In the genomic region with DNA sequence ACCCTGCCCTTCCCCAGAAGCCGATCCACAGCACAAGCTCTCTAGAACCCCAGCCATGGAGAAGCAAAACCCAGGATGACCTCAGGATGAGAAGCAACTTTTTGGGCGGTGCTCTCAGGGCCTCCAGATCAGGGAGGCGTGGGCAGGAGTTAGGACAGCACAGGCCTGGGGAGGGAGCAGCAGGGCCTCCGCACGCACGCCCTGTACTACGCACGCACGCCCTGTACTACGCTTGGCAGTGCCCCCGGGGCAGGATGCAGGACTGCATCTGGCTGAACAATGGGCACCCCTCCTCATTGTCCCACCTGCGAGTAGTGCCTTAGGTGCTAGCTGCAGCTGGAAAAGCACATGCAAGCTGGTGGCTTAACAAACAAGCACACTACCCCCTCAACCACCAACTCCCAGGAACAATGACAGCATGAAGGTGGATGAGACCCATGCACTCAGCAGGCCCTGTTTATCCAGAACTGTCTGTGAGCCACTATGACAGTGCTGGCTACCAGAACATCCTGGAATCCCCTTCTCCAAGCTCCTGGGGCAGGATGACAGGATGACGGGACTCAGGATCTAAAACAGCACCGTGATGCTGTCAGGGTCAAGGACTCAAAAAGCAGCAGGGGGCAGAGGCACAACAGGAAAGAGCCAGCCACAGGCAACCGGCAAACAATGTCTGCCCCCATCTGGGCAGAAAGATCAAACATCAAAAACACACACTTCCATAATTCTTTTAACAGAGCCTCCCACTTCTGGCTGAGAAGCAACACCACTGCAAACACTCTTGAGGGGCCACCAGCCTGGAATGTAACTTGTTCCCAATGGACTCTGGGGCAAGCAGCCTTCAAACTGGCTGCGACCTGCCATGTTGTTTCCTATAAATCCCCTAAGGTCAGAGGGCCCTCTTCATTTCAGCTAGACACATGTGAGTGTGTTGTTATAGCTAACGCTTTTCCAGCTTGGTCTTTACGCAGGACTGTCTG, we compare ENCODE assay signal across 9 cellular contexts. TPM values are rescaled to one million over a fixed set of nuclear protein-coding genes. Genes with fewer than 3 reads are reported as not detected.
DNase-seq lines count a peak whose midpoint lies in the region; ATAC-seq, FAIRE-seq and TF ChIP-seq lines count a peak whose summit lies in the region.
"Had no signal": no experiment of that assay in that cellular context is flagged by ENCODE, and none has a peak within 500 bp of the region (broad histone marks: within the 10 kb centered on the region; RNA-seq: fewer than 3 reads in every experiment).

No MANE protein-coding gene starts in this region.

- no peaks in the 10 kb centered on the region for H4K20me1 ChIP-seq in astrocyte (ENCODE audit: insufficient read depth, low read length)

- H3K4me1 Mint-ChIP-seq in Caco-2 (ENCODE audit: low read depth, unreplicated experiment) (peaks cover 38% of the 10 kb centered on the region), astrocyte (ENCODE audit: low read depth, unreplicated experiment) (peaks cover 19% of the 10 kb centered on the region), mesothelial cell of epicardium (peaks cover 24% of the 10 kb centered on the region)

- H3K4me2 ChIP-seq in astrocyte (ENCODE audit: low read length) = peak overlapping the region; percentile 7

- H3K4me1 ChIP-seq in Caco-2 = peaks cover 21% of the 10 kb centered on the region
- H3K4me1 ChIP-seq in astrocyte (ENCODE audit: insufficient read depth, low read length) = no peaks in the 10 kb centered on the region
- no peaks in the 10 kb centered on the region for H3K4me1 ChIP-seq in mucosa of descending colon (ENCODE audit: low read depth)

- DNase-seq in Caco-2 = peak in 1 of 2 experiments; percentile 61
- DNase-seq in KBM-7 = peak; percentile 84
- no peak for DNase-seq in astrocyte (ENCODE audit: low read depth)
- DNase-seq in mesothelial cell of epicardium (ENCODE audit: low spot score in 2 of 2, unreplicated experiment in 2 of 2) = no peak
- DNase-seq in HK-2 (ENCODE audit: unreplicated experiment) = no peak
- no peak for DNase-seq in mucosa of descending colon
- DNase-seq: effector CD8-positive, alpha-beta T cell had no signal

- intact Hi-C loops in Caco-2 (cut with micrococcal nuclease; ENCODE audit: unreplicated experiment) = loop anchor here (1.0 to 5.0 kb wide), 4 partner anchors 11 to 110 kb away; no protein-coding TSS in a partner anchor
- intact Hi-C loops in mucosa of descending colon (cut with DNase I, micrococcal nuclease) = no loop called here

- no peak for ATAC-seq in HG02870 (IDR thresholded peaks at IDR 0.05; ENCODE audit: unreplicated experiment)
- ATAC-seq in mucosa of descending colon = no peak
- ATAC-seq in HG03460 (IDR thresholded peaks at IDR 0.05; ENCODE audit: unreplicated experiment) = no peak

- no peak overlapping the region for H3K9ac ChIP-seq in astrocyte (ENCODE audit: low read length)

- no peak overlapping the region for H3K4me3 Mint-ChIP-seq in Caco-2 (ENCODE audit: unreplicated experiment)
- H3K4me3 Mint-ChIP-seq in astrocyte (ENCODE audit: unreplicated experiment) = no peak overlapping the region
- no peak overlapping the region for H3K4me3 Mint-ChIP-seq in mesothelial cell of epicardium

- H3K36me3 ChIP-seq in Caco-2 (ENCODE audit: control insufficient read depth, insufficient read depth, low read length) (no peaks in the 10 kb centered on the region), astrocyte (ENCODE audit: insufficient read depth, low read length) (no peaks in the 10 kb centered on the region), mucosa of descending colon (ENCODE audit: low read depth) (no peaks in the 10 kb centered on the region)

- H3K9me3 ChIP-seq in Caco-2 (no peaks in the 10 kb centered on the region), astrocyte (ENCODE audit: insufficient read depth, low read depth, low read length) (no peaks in the 10 kb centered on the region), mucosa of descending colon (no peaks in the 10 kb centered on the region)

- BruUV-seq in Caco-2 (replicated peaks; lab: Mats Ljungman, UMichigan) = no TSS peak

- no peak for FAIRE-seq in astrocyte (lab: Jason Lieb, UNC)

- TF ChIP-seq CTCF in Caco-2 (IDR thresholded peaks at IDR 0.05; ENCODE audit: insufficient read depth in 1 of 2, low read depth in 1 of 2, low read length in 1 of 2, severe bottlenecking in 1 of 2, unreplicated experiment in 1 of 2) = peak; percentile 60 to 69
- TF ChIP-seq CTCF in astrocyte (IDR thresholded peaks at IDR 0.05; ENCODE audit: insufficient read depth, low read depth, low read length) = no peak
- no peak for TF ChIP-seq CTCF in mesothelial cell of epicardium (IDR thresholded peaks at IDR 0.05; ENCODE audit: unreplicated experiment)
- no peak for TF ChIP-seq CTCF in mucosa of descending colon (IDR thresholded peaks at IDR 0.05)

- H2AFZ ChIP-seq in astrocyte (ENCODE audit: low read depth, low read length) = no peak overlapping the region

- in situ Hi-C loops in KBM-7 (cut with MboI; ENCODE audit: low pct_unique_long_range_greater_than_20kb, low sequenced_read_pairs) = no loop called here

- CTCF ChIA-PET in Caco-2 (lab: Charles Lee) = interaction anchor here (0.5 to 3.1 kb wide), 6 partner anchors 24 to 111 kb away, joined by 3 to 20 read pairs (median 8); no protein-coding TSS in a partner anchor

- H3K27me3 Mint-ChIP-seq in Caco-2 (ENCODE audit: insufficient read depth, unreplicated experiment) (no peaks in the 10 kb centered on the region), astrocyte (ENCODE audit: low read depth, unreplicated experiment) (no peaks in the 10 kb centered on the region), mesothelial cell of epicardium (ENCODE audit: low read depth) (no peaks in the 10 kb centered on the region)

- no peak overlapping the region for H3K27ac Mint-ChIP-seq in Caco-2 (ENCODE audit: unreplicated experiment)
- H3K27ac Mint-ChIP-seq in astrocyte (ENCODE audit: unreplicated experiment) = no peak overlapping the region
- H3K27ac Mint-ChIP-seq in mesothelial cell of epicardium = peak overlapping the region; percentile 58

- no peaks in the 10 kb centered on the region for H3K27me3 ChIP-seq in Caco-2 (replicated peaks; ENCODE audit: control insufficient read depth, insufficient read depth, low read length)
- no peaks in the 10 kb centered on the region for H3K27me3 ChIP-seq in astrocyte (ENCODE audit: insufficient read depth, low read length)

- H3K79me2 ChIP-seq in astrocyte (ENCODE audit: insufficient read depth, low read length) = peaks cover 32% of the 10 kb centered on the region

- no peak overlapping the region for H3K27ac ChIP-seq in astrocyte (ENCODE audit: low read depth, low read length)

- H3K9me3 Mint-ChIP-seq in Caco-2 (ENCODE audit: unreplicated experiment) (no peaks in the 10 kb centered on the region), astrocyte (ENCODE audit: unreplicated experiment) (peaks cover 4% of the 10 kb centered on the region), mesothelial cell of epicardium (peaks cover 6% of the 10 kb centered on the region)

- H3K36me3 Mint-ChIP-seq in Caco-2 (ENCODE audit: insufficient read depth, unreplicated experiment) (peaks cover 81% of the 10 kb centered on the region), astrocyte (ENCODE audit: low read depth, unreplicated experiment) (peaks cover 4% of the 10 kb centered on the region), mesothelial cell of epicardium (peaks cover 9% of the 10 kb centered on the region)

- no peak overlapping the region for H3K4me3 ChIP-seq in Caco-2 (ENCODE audit: low read depth, low read length)
- no peak overlapping the region for H3K4me3 ChIP-seq in astrocyte (ENCODE audit: insufficient read depth, low read depth, low read length)
- no peak overlapping the region for H3K4me3 ChIP-seq in mucosa of descending colon

- POLR2A ChIA-PET in Caco-2 (lab: Charles Lee) = no interaction called here

RNA-seq across cellular contexts. Expression of a gene that starts 11.7 kb away (rescaled TPM):
- total RNA-seq in Caco-2 (2022) = 243 and 278 TPM in 2 replicates
- 29.9 and 47.1 TPM in 2 replicates for total RNA-seq in astrocyte
- 213 to 245 TPM (median 216 TPM) in 3 replicates for total RNA-seq in mesothelial cell of epicardium
- 10 to 100 TPM; 11.8 to 25.6 (median 12.8) TPM for total RNA-seq in mucosa of descending colon

Comparison
In these comparisons a context has a peak if more than half of its experiments do, and no peak if none do; other contexts are left out.
1. CTCF ChIP-seq: peak in Caco-2 (2 of 2); none in astrocyte (single experiment), mesothelial cell of epicardium (single experiment) and mucosa of descending colon (single experiment).